ENCODE assay signal across 24 cellular contexts in the genomic region with DNA sequence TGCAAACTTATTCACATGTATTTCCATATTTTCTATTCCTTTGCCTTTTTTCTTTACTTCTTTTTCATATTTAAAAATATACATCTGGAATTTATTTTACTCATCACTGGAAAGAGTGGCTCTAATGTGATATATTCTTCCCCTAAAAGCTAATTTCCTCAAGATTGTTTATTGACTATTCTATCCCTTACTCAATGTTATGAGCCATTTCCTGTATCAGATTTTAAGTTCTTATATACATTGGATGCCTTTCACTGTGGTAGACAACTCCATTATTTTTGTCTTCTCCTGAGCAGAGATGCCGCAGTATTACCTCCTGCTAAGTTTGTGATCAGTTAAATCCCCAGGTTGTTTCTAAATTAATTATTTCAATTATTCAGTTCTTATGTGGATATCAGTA.
"Had no signal": no experiment of that assay in that cellular context is flagged by ENCODE, and none has a peak within 500 bp of the region (broad histone marks: within the 10 kb centered on the region; RNA-seq: fewer than 3 reads in every experiment).

No MANE protein-coding gene starts in this region.

- H3K36me3 ChIP-seq: neural progenitor cell, ovary, right lobe of liver, sigmoid colon, stomach, thoracic aorta, thyroid gland, tibial nerve, upper lobe of left lung, vagina had no signal

- H2AFZ ChIP-seq: neural progenitor cell had no signal

- H3K27me3 ChIP-seq: neural progenitor cell, ovary, right lobe of liver, sigmoid colon, stomach, thyroid gland, tibial nerve, upper lobe of left lung, vagina had no signal

- H3K4me3 ChIP-seq: neural progenitor cell, ovary, psoas muscle, right lobe of liver, sigmoid colon, stomach, thoracic aorta, thyroid gland, tibial nerve, upper lobe of left lung, vagina had no signal

- H3K79me2 ChIP-seq: parathyroid adenoma had no signal

- H3K4me1 ChIP-seq: neural progenitor cell, psoas muscle, right lobe of liver, sigmoid colon, stomach, thyroid gland, tibial nerve, upper lobe of left lung, vagina had no signal

- H3K9ac ChIP-seq: neural progenitor cell, parathyroid adenoma had no signal

- H3K27ac ChIP-seq: neural progenitor cell, ovary, parathyroid adenoma, psoas muscle, right lobe of liver, sigmoid colon, stomach, thoracic aorta, thyroid gland, tibial nerve, upper lobe of left lung, vagina had no signal

- ATAC-seq: psoas muscle; right cardiac atrium; right lobe of liver; stimulated activated effector memory CD8-positive, alpha-beta T cell treated with anti-CD3 and anti-CD28 coated beads, Interleukin-12 subunit alpha, Interleukin-12 subunit beta, amount 100 ng/mL, for 72 hours; stimulated activated naive B cell treated with anti-CD40 and anti-IgM and Interleukin-4, amounts not matched to agents 10 μg/mL and 1 μg/mL and 100 μg/mL, for 72 hours had no signal

- FAIRE-seq: small intestine, urothelium cell line had no signal

- H3K4me2 ChIP-seq: neural progenitor cell had no signal

- H3K9me3 ChIP-seq: ovary, psoas muscle, right lobe of liver, sigmoid colon, stomach, thoracic aorta, thyroid gland, tibial nerve, upper lobe of left lung, vagina had no signal

- DNase-seq: occipital lobe; ovary; posterior cingulate gyrus; psoas muscle; right cardiac atrium; right lobe of liver; sigmoid colon; small intestine; stimulated activated CD4-positive, alpha-beta T cell treated with anti-CD3 and anti-CD28 coated beads, Interleukin-15, amount 100 ng/mL, for 24 hours; stimulated activated CD4-positive, alpha-beta T cell treated with anti-CD3 and anti-CD28 coated beads, Interleukin-2, amount 100 ng/mL, for 24 hours; stimulated activated CD4-positive, alpha-beta T cell treated with anti-CD3 and anti-CD28 coated beads, Interleukin-2, amount 100 ng/mL, for 48 hours; stimulated activated CD4-positive, alpha-beta T cell treated with anti-CD3 and anti-CD28 coated beads, Interleukin-4, amount 100 ng/mL, for 24 hours; stimulated activated naive B cell treated with anti-CD40 and anti-IgM and Interleukin-4, amounts not matched to agents 10 μg/mL and 1 μg/mL and 100 μg/mL, for 72 hours; stimulated activated naive CD4-positive, alpha-beta T cell treated with Interleukin-2 at 50 U/mL for 16 hours; stomach; thyroid gland; upper lobe of left lung had no signal
